In the genomic region with DNA sequence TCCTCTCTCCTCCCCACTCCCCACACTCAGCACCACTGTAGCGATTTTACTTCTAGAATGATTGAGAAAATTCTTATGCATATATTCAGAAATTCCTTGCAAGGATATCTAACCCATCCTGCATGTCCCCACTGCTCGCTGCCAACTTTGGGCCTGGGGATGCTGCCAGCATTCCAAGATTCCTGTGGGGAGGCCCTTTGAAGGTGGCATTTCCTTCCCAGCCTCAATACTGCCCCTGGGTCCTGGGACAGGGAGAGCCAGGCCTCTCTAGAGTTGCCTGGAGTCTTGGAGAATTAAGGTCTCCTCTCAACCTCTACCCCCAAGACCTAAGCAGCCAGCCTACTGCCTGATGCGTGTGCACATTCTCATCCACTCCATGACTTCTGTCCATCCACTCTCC, we compare ENCODE assay signal across 21 cellular contexts.
"Had no signal": no experiment of that assay in that cellular context is flagged by ENCODE, and none has a peak within 500 bp of the region (broad histone marks: within the 10 kb centered on the region; RNA-seq: fewer than 3 reads in every experiment).

No MANE protein-coding gene starts in this region.

- ATAC-seq: activated CD8-positive, alpha-beta memory T cell treated with anti-CD3 and anti-CD28 coated beads, Interleukin-2, amount 10 ng/mL, durations not matched to agents 7 days and 5 days; psoas muscle; right cardiac atrium; stimulated activated naive CD8-positive, alpha-beta T cell treated with anti-CD3 and anti-CD28 coated beads, Interleukin-15, Interleukin-2, amounts not matched to agents 100 U/mL and 50 U/mL, for 24 hours had no signal

- H3K4me1 Mint-ChIP-seq: activated B cell treated with CpG ODN at 0.5 μM for 24 hours; activated CD4-positive, alpha-beta memory T cell treated with anti-CD3 and anti-CD28 coated beads, Interleukin-2, amount 10 ng/mL, durations not matched to agents 7 days and 5 days; activated CD8-positive, alpha-beta memory T cell treated with anti-CD3 and anti-CD28 coated beads, Interleukin-2, amount 10 ng/mL, durations not matched to agents 7 days and 5 days had no signal

- H3K27me3 ChIP-seq: esophagus squamous epithelium, ovary, tibial nerve had no signal

- H3K36me3 ChIP-seq: esophagus squamous epithelium, ovary, tibial nerve had no signal

- H3K4me3 ChIP-seq: esophagus squamous epithelium, lung, ovary, psoas muscle, skin epidermis, tibial nerve had no signal

- H3K27ac ChIP-seq: esophagus squamous epithelium, ovary, psoas muscle, skin epidermis, tibial nerve had no signal

- H3K27me3 Mint-ChIP-seq: activated B cell treated with CpG ODN at 0.5 μM for 24 hours; activated CD4-positive, alpha-beta memory T cell treated with anti-CD3 and anti-CD28 coated beads, Interleukin-2, amount 10 ng/mL, durations not matched to agents 7 days and 5 days; activated CD8-positive, alpha-beta memory T cell treated with anti-CD3 and anti-CD28 coated beads, Interleukin-2, amount 10 ng/mL, durations not matched to agents 7 days and 5 days had no signal

- H3K9me3 ChIP-seq: esophagus squamous epithelium, ovary, psoas muscle, tibial nerve had no signal

- H3K27ac Mint-ChIP-seq: activated B cell treated with CpG ODN at 0.5 μM for 24 hours; activated CD4-positive, alpha-beta memory T cell treated with anti-CD3 and anti-CD28 coated beads, Interleukin-2, amount 10 ng/mL, durations not matched to agents 7 days and 5 days; activated CD8-positive, alpha-beta memory T cell treated with anti-CD3 and anti-CD28 coated beads, Interleukin-2, amount 10 ng/mL, durations not matched to agents 7 days and 5 days; activated T-helper 2 cell treated with anti-CD3 and anti-CD28 coated beads, Interferon-gamma antibody, Interleukin-2, Interleukin-4, amounts not matched to agents 10 μg/mL and 5 μg/mL and 100 μg/mL, durations not matched to agents 14 hours and 24 hours and 36 hours had no signal

- H3K36me3 Mint-ChIP-seq: activated CD8-positive, alpha-beta memory T cell treated with anti-CD3 and anti-CD28 coated beads, Interleukin-2, amount 10 ng/mL, durations not matched to agents 7 days and 5 days had no signal

- H3K4me1 ChIP-seq: esophagus squamous epithelium, psoas muscle had no signal

- H3K4me3 Mint-ChIP-seq: activated B cell treated with CpG ODN at 0.5 μM for 24 hours; activated CD4-positive, alpha-beta memory T cell treated with anti-CD3 and anti-CD28 coated beads, Interleukin-2, amount 10 ng/mL, durations not matched to agents 7 days and 5 days; activated CD8-positive, alpha-beta memory T cell treated with anti-CD3 and anti-CD28 coated beads, Interleukin-2, amount 10 ng/mL, durations not matched to agents 7 days and 5 days; neural crest cell had no signal

- DNase-seq: activated B cell treated with CpG ODN at 0.5 μM for 24 hours; activated CD4-positive, alpha-beta memory T cell treated with anti-CD3 and anti-CD28 coated beads, Interleukin-2, amount 10 ng/mL, durations not matched to agents 7 days and 5 days; activated CD4-positive, alpha-beta T cell treated with anti-CD3 and anti-CD28 coated beads for 4 hours; activated CD8-positive, alpha-beta memory T cell treated with anti-CD3 and anti-CD28 coated beads, Interleukin-2, amount 10 ng/mL, durations not matched to agents 7 days and 5 days; activated naive CD4-positive, alpha-beta T cell treated with Interleukin-2 at 50 U/mL for 16 hours; activated T-cell treated with anti-CD3 and anti-CD28 coated beads, Interleukin-2, amount 50 U/mL, for 1 hour; dermis blood vessel endothelial cell; effector memory CD4-positive, alpha-beta T cell; esophagus squamous epithelium; foreskin fibroblast; midbrain; ovary; psoas muscle; right cardiac atrium; stimulated activated naive CD8-positive, alpha-beta T cell treated with anti-CD3 and anti-CD28 coated beads, Interleukin-15, Interleukin-2, amounts not matched to agents 100 U/mL and 50 U/mL, for 24 hours; T-helper 2 cell had no signal
